In genomic region chr4:151147000-151147399, GRCh38 we compare ENCODE assay signal across 2 cellular contexts.
TF ChIP-seq lines count a peak whose summit lies in the region.

No MANE protein-coding gene starts in this region.

TF ChIP-seq in IMR-90, 13 proteins besides CTCF, POLR2A, EP300 and RAD21:
- TF ChIP-seq USF2 (IDR thresholded peaks at IDR 0.05; ENCODE audit: low read depth, low read length), result no peak
- peak; percentile 81 for TF ChIP-seq CEBPB (IDR thresholded peaks at IDR 0.05; ENCODE audit: low read depth, low read length)

TF ChIP-seq in WTC11, 78 proteins besides CTCF, POLR2A, EP300 and RAD21:
- no peak for TF ChIP-seq FOXP4 (CRISPR knock-in tag; IDR thresholded peaks at IDR 0.05)
- no peak for TF ChIP-seq TCF7 (CRISPR knock-in tag; IDR thresholded peaks at IDR 0.05; ENCODE audit: low read depth)
- no peak for TF ChIP-seq GABPB1 (CRISPR knock-in tag; IDR thresholded peaks at IDR 0.05)
- TF ChIP-seq NR3C1 (CRISPR knock-in tag; conservative IDR thresholded peaks at IDR 0.05; ENCODE audit: low read depth), result no peak
- no peak for TF ChIP-seq FOXP1 (CRISPR knock-in tag; IDR thresholded peaks at IDR 0.05; ENCODE audit: borderline replicate concordance)
- no peak for TF ChIP-seq STAT6 (CRISPR knock-in tag; conservative IDR thresholded peaks at IDR 0.05; ENCODE audit: low read depth)
- no peak for TF ChIP-seq AFF4 (CRISPR knock-in tag; IDR thresholded peaks at IDR 0.05; ENCODE audit: borderline replicate concordance)
- TF ChIP-seq RELA (CRISPR knock-in tag; IDR thresholded peaks at IDR 0.05; ENCODE audit: borderline replicate concordance), result no peak
- no peak for TF ChIP-seq NFATC4 (CRISPR knock-in tag; IDR thresholded peaks at IDR 0.05)
